ENCODE assay signal across 14 cellular contexts in the genomic region with DNA sequence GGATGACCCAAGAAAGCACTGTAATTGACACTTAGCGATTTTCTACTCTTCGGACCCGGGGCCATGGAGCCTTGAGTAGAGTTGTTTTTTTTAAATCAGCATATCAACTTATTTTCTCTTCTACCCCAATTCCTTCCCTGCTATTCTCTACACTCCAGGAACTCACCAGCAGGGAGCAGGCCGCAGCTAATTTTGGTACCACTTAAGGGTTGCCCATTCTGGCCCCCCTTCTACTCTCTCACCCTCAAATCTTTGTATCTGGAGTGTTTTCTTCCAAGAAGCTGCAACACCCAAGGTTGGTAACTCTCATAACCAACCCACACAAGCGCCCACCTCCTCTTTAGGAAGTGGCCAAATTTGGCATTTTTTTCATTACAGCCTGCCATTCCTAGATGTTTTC. TPM values are rescaled to one million over a fixed set of nuclear protein-coding genes. Genes with fewer than 3 reads are reported as not detected.
DNase-seq lines count a peak whose midpoint lies in the region; ATAC-seq, FAIRE-seq and TF ChIP-seq lines count a peak whose summit lies in the region.
"Had no signal": no experiment of that assay in that cellular context is flagged by ENCODE, and none has a peak within 500 bp of the region (broad histone marks: within the 10 kb centered on the region; RNA-seq: fewer than 3 reads in every experiment).

No MANE protein-coding gene starts in this region.

- H3K4me3 Mint-ChIP-seq in stimulated activated effector memory CD8-positive, alpha-beta T cell treated with anti-CD3 and anti-CD28 coated beads, Interleukin-12 subunit alpha, Interleukin-12 subunit beta, amount 100 ng/mL, for 72 hours = no peak overlapping the region

- H3K36me3 Mint-ChIP-seq in stimulated activated effector memory CD8-positive, alpha-beta T cell treated with anti-CD3 and anti-CD28 coated beads, Interleukin-12 subunit alpha, Interleukin-12 subunit beta, amount 100 ng/mL, for 72 hours = no peaks in the 10 kb centered on the region
- H3K36me3 Mint-ChIP-seq: CD4-positive, CD25-positive, alpha-beta regulatory T cell had no signal

- H3K27me3 ChIP-seq in left ventricle myocardium inferior (ENCODE audit: low read depth) (no peaks in the 10 kb centered on the region), bronchial epithelial cell (ENCODE audit: control insufficient read depth, insufficient read depth, low read length) (no peaks in the 10 kb centered on the region), esophagus squamous epithelium (no peaks in the 10 kb centered on the region)
- H3K27me3 ChIP-seq: Peyer's patch had no signal

- DNase-seq in left ventricle myocardium superior = no peak
- DNase-seq in left ventricle myocardium inferior = no peak
- peak; percentile 21 for DNase-seq in NAMALWA (ENCODE audit: low spot score)
- no peak for DNase-seq in bronchial epithelial cell (ENCODE audit: low read depth)
- DNase-seq in stimulated activated effector memory CD8-positive, alpha-beta T cell treated with anti-CD3 and anti-CD28 coated beads, Interleukin-12 subunit alpha, Interleukin-12 subunit beta, amount 100 ng/mL, for 72 hours (ENCODE audit: low spot score in 2 of 2) = no peak
- DNase-seq in frontal cortex (ENCODE audit: low spot score in 2 of 2) = no peak
- DNase-seq in midbrain (lab: John Stamatoyannopoulos, UW) = no peak
- no peak for DNase-seq in esophagus squamous epithelium (lab: John Stamatoyannopoulos, UW)
- DNase-seq: NCI-H187 treated with DMSO at 0.1 percent for 48 hours had no signal

- TF ChIP-seq CTCF in left ventricle myocardium inferior (IDR thresholded peaks at IDR 0.05; ENCODE audit: borderline replicate concordance) = no peak
- peak; percentile 11 for TF ChIP-seq CTCF in bronchial epithelial cell (IDR thresholded peaks at IDR 0.05; ENCODE audit: insufficient read depth, low read length, severe bottlenecking)
- no peak for TF ChIP-seq CTCF in esophagus squamous epithelium (IDR thresholded peaks at IDR 0.05)

- no peaks in the 10 kb centered on the region for H3K9me3 Mint-ChIP-seq in stimulated activated effector memory CD8-positive, alpha-beta T cell treated with anti-CD3 and anti-CD28 coated beads, Interleukin-12 subunit alpha, Interleukin-12 subunit beta, amount 100 ng/mL, for 72 hours
- H3K9me3 Mint-ChIP-seq: CD4-positive, CD25-positive, alpha-beta regulatory T cell had no signal

- no peaks in the 10 kb centered on the region for H3K9me3 ChIP-seq in left ventricle myocardium inferior (replicated peaks)
- H3K9me3 ChIP-seq in esophagus squamous epithelium = no peaks in the 10 kb centered on the region
- H3K9me3 ChIP-seq: Peyer's patch, thoracic aorta had no signal

- ATAC-seq in left ventricle myocardium superior = peak; percentile 36
- ATAC-seq in stimulated activated effector memory CD8-positive, alpha-beta T cell treated with anti-CD3 and anti-CD28 coated beads, Interleukin-12 subunit alpha, Interleukin-12 subunit beta, amount 100 ng/mL, for 72 hours = peak; percentile 72

- H3K4me1 ChIP-seq in left ventricle myocardium inferior = peaks cover 3% of the 10 kb centered on the region
- H3K4me1 ChIP-seq in esophagus squamous epithelium = peaks cover 2 to 4% (median 3%) of the 10 kb centered on the region in 3 donors

- H3K36me3 ChIP-seq in left ventricle myocardium inferior (no peaks in the 10 kb centered on the region), bronchial epithelial cell (ENCODE audit: control insufficient read depth, insufficient read depth, low read length) (no peaks in the 10 kb centered on the region), esophagus squamous epithelium (no peaks in the 10 kb centered on the region)
- H3K36me3 ChIP-seq: Peyer's patch, thoracic aorta had no signal

- 62 to 69% methylated on average over 5 of the region's 5 CpGs for WGBS in esophagus squamous epithelium, 2 donors

- no peak overlapping the region for H3K27ac Mint-ChIP-seq in stimulated activated effector memory CD8-positive, alpha-beta T cell treated with anti-CD3 and anti-CD28 coated beads, Interleukin-12 subunit alpha, Interleukin-12 subunit beta, amount 100 ng/mL, for 72 hours

- no peak for TF ChIP-seq POLR2A in esophagus squamous epithelium (IDR thresholded peaks at IDR 0.05)

- FAIRE-seq in bronchial epithelial cell (lab: Jason Lieb, UNC) (no peak), frontal cortex (lab: Jason Lieb, UNC) (no peak)

- H3K4me3 ChIP-seq in left ventricle myocardium inferior (no peak overlapping the region), bronchial epithelial cell (ENCODE audit: low read depth, low read length) (no peak overlapping the region), esophagus squamous epithelium (no peak overlapping the region)
- H3K4me3 ChIP-seq: coronary artery, Peyer's patch, thoracic aorta had no signal

- no peak overlapping the region for H3K27ac ChIP-seq in left ventricle myocardium inferior (replicated peaks)
- no peak overlapping the region for H3K27ac ChIP-seq in esophagus squamous epithelium
- H3K27ac ChIP-seq: coronary artery, HL-60, Peyer's patch, thoracic aorta had no signal

- intact Hi-C loops in left ventricle myocardium superior (cut with micrococcal nuclease) (no loop called here), left ventricle myocardium inferior (cut with micrococcal nuclease) (no loop called here), esophagus squamous epithelium (cut with DNase I) (loop anchor here (10.0 kb wide), 1 partner anchor 84 kb away; no protein-coding TSS in a partner anchor)

- peaks cover 6% of the 10 kb centered on the region for H3K4me1 Mint-ChIP-seq in stimulated activated effector memory CD8-positive, alpha-beta T cell treated with anti-CD3 and anti-CD28 coated beads, Interleukin-12 subunit alpha, Interleukin-12 subunit beta, amount 100 ng/mL, for 72 hours

RNA-seq across cellular contexts. Expression of a gene that starts 5.5 kb away (rescaled TPM):
- total RNA-seq in left ventricle myocardium superior (34.1 TPM), left ventricle myocardium inferior (35.4 TPM), bronchial epithelial cell (17.3 and 17.6 TPM in 2 replicates), frontal cortex (19.6 TPM), esophagus squamous epithelium (10 to 100 TPM; 24.7 to 41.6 (median 37.8) TPM)

RNA-seq across cellular contexts. Expression of a gene that starts 6.7 kb away (rescaled TPM):
- total RNA-seq in left ventricle myocardium superior = 16.8 TPM
- 17.5 TPM for total RNA-seq in left ventricle myocardium inferior
- 3.2 and 3.6 TPM in 2 replicates for total RNA-seq in bronchial epithelial cell
- total RNA-seq in frontal cortex = 2.4 TPM
- 10 to 100 TPM in 2 of 4 donors, 1 to 10 TPM in 2; 8.0 to 16.4 (median 11.2) TPM for total RNA-seq in esophagus squamous epithelium

RNA-seq across cellular contexts. Expression of a gene that starts 48.3 kb away (rescaled TPM):
- total RNA-seq in left ventricle myocardium superior (108 TPM), left ventricle myocardium inferior (84.2 TPM), bronchial epithelial cell (24.5 TPM in 2 replicates), frontal cortex (14.7 TPM), esophagus squamous epithelium (10 to 100 TPM; 44.8 to 81.8 (median 65.2) TPM)

RNA-seq across cellular contexts. Expression of a gene that starts 53.6 kb away (rescaled TPM):
- total RNA-seq in left ventricle myocardium superior (3.8 TPM), left ventricle myocardium inferior (3.1 TPM), bronchial epithelial cell (2.9 and 11.3 TPM in 2 replicates), frontal cortex (28.9 TPM), esophagus squamous epithelium (10 to 100 TPM; 10.3 to 17.0 (median 14.9) TPM)
